In the genomic region with DNA sequence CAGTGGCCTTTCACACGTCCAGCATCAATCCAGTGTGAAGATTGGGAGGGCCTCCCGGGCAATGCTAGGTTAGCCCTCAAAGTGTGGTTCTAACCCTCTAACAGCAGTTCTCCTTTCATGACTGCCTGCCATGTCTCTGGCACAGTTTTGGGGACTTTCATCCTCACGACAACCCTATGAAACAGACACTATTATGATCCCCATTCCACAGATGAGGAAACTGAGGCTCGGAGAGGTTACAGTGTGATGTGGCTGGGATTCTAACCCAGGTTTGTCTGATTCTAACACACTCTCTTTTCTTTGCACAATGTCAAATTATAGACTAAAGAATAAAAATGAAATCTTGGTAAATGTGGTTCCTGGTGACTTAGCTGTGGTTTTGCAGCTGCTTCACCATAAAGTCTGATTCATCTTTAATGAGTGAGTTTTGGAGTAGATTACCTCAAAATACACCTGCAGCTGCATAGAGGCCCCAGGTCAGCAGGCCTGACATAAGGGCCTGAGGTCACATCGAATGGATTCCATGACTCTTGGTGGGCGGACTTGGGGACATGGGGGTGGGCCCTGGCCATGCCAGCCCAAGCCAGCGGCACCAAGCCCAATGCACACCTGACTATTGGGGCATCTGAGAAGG, we compare ENCODE assay signal across 16 cellular contexts.
"Had no signal": no experiment of that assay in that cellular context is flagged by ENCODE, and none has a peak within 500 bp of the region (broad histone marks: within the 10 kb centered on the region; RNA-seq: fewer than 3 reads in every experiment).

No MANE protein-coding gene starts in this region.

- ATAC-seq: stimulated activated naive CD8-positive, alpha-beta T cell treated with anti-CD3 and anti-CD28 coated beads, Interleukin-15, Interleukin-2, amounts not matched to agents 100 U/mL and 50 U/mL, for 24 hours; T-cell; upper lobe of right lung had no signal

- H3K27me3 ChIP-seq: heart right ventricle, ovary, suprapubic skin, upper lobe of right lung had no signal

- FAIRE-seq: colon, frontal cortex, keratinocyte had no signal

- H3K9me3 ChIP-seq: heart right ventricle, ovary, suprapubic skin, upper lobe of right lung had no signal

- H3K27ac ChIP-seq: heart right ventricle, ovary, suprapubic skin, upper lobe of right lung had no signal

- H3K4me1 ChIP-seq: heart right ventricle, upper lobe of right lung had no signal

- DNase-seq: activated CD4-positive, alpha-beta T cell treated with anti-CD3 and anti-CD28 coated beads for 4 hours; activated effector memory CD4-positive, alpha-beta T cell treated with Interleukin-2 at 50 U/mL for 16 hours; activated naive CD8-positive, alpha-beta T cell treated with anti-CD3 and anti-CD28 coated beads for 36 hours; activated T-cell treated with anti-CD3 and anti-CD28 coated beads for 4 hours; heart right ventricle; ovary; stimulated activated CD4-positive, alpha-beta T cell treated with anti-CD3 and anti-CD28 coated beads, Interleukin-4, amount 100 ng/mL, for 1 hour; stimulated activated CD8-positive, alpha-beta memory T cell treated with anti-CD3 and anti-CD28 coated beads, Interleukin-4, amount 100 ng/mL, for 48 hours; stimulated activated naive CD8-positive, alpha-beta T cell treated with anti-CD3 and anti-CD28 coated beads, Interleukin-15, Interleukin-2, amounts not matched to agents 100 U/mL and 50 U/mL, for 24 hours; T-cell; T1000; upper lobe of right lung had no signal

- H3K4me3 ChIP-seq: heart right ventricle, ovary, suprapubic skin, upper lobe of right lung had no signal

- H3K36me3 ChIP-seq: heart right ventricle, ovary, suprapubic skin, upper lobe of right lung had no signal
